In genomic region chr3:39281533-39281932, GRCh38 we compare ENCODE assay signal across 1 cellular context.
TF ChIP-seq lines count a peak whose summit lies in the region.

No MANE protein-coding gene starts in this region.

TF ChIP-seq in K562, 482 proteins besides CTCF, POLR2A, EP300 and RAD21:
- no peak for TF ChIP-seq FOXP1 (CRISPR knock-in tag; IDR thresholded peaks at IDR 0.05)
- TF ChIP-seq ZBTB26 (CRISPR knock-in tag; IDR thresholded peaks at IDR 0.05): 0 out of 2 replicates have a peak, but pooled peaks have one; percentile 10
